Comparison of ENCODE assay signal across 8 cellular contexts in the genomic region with DNA sequence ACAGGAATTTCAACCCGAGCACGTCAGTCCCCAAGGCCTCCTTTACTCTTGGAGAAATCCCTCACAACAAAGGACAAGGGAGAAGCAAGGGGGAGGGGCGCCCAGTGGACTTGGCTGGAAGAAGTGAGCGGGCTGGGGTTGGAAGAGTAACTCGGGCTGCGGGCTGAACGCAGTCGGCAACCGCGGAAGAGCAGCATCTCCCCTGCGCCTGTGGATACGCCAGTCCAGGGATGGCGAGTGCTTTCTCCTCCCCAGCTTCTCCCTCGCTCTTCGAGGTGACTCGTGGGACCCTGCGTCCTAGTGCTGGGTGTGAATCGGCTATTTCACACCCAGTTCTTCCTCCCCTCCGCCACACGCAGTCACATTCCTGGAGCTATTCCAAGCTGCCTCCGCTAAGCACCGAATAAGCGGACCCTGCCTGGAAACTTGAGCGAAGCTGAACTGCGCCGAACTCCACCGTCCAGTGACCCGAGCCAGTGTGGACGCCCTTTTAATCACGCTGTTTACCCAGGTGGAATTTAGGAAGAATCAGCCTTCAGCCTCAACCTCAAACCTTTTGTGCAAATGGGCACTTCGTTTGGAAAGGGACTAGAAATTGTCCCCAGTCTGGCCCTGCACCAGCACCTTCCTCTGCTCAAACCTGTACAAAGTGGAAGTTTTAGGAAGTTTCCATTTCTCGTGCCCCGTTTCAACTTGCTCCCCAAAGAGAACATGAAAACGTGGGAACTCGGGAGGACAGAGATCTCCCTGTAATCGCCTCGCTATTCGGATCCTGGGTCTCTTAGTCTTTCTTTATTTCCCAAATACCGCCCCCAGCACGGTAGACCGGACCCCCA.
DNase-seq lines count a peak whose midpoint lies in the region; ATAC-seq and TF ChIP-seq lines count a peak whose summit lies in the region.

No MANE protein-coding gene starts in this region.

- peaks cover 58% of the 10 kb centered on the region for H3K27me3 Mint-ChIP-seq in nephron (ENCODE audit: low read depth)
- peaks cover 33% of the 10 kb centered on the region for H3K27me3 Mint-ChIP-seq in activated CD4-positive, alpha-beta memory T cell treated with anti-CD3 and anti-CD28 coated beads, Interleukin-2, amount 10 ng/mL, durations not matched to agents 7 days and 5 days

- peak; percentile 9 for ATAC-seq in GM21390 (IDR thresholded peaks at IDR 0.05; ENCODE audit: unreplicated experiment)
- ATAC-seq in HG03460 (IDR thresholded peaks at IDR 0.05; ENCODE audit: unreplicated experiment), result no peak
- ATAC-seq in HG03378 (IDR thresholded peaks at IDR 0.05; ENCODE audit: unreplicated experiment), result no peak

- no peaks in the 10 kb centered on the region for H3K9me3 Mint-ChIP-seq in nephron
- no peaks in the 10 kb centered on the region for H3K9me3 Mint-ChIP-seq in activated CD4-positive, alpha-beta memory T cell treated with anti-CD3 and anti-CD28 coated beads, Interleukin-2, amount 10 ng/mL, durations not matched to agents 7 days and 5 days

- TF ChIP-seq CTCF in RWPE1 (conservative IDR thresholded peaks at IDR 0.05; ENCODE audit: low read depth) (no peak), fibroblast of villous mesenchyme (IDR thresholded peaks at IDR 0.05; ENCODE audit: insufficient read depth, low read depth, low read length) (no peak), nephron (IDR thresholded peaks at IDR 0.05; ENCODE audit: unreplicated experiment in 3 of 3) (no peak)

- H3K27ac ChIP-seq in RWPE1, result no peak overlapping the region

- H3K4me1 Mint-ChIP-seq in nephron, result peaks cover 5% of the 10 kb centered on the region
- H3K4me1 Mint-ChIP-seq in activated CD4-positive, alpha-beta memory T cell treated with anti-CD3 and anti-CD28 coated beads, Interleukin-2, amount 10 ng/mL, durations not matched to agents 7 days and 5 days, result peaks cover 3% of the 10 kb centered on the region

- CTCF ChIA-PET in RWPE1 (lab: Yijun Ruan, JAX), result interaction anchor here (0.6 kb wide), 1 partner anchor 145 kb away, joined by 3 read pairs; no protein-coding TSS in a partner anchor
- CTCF ChIA-PET in activated CD4-positive, alpha-beta memory T cell treated with anti-CD3 and anti-CD28 coated beads, Interleukin-2, amount 10 ng/mL, durations not matched to agents 7 days and 5 days (lab: Charles Lee), result interaction anchor here (0.7 kb wide), 1 partner anchor 14 kb away, joined by 3 read pairs; no protein-coding TSS in a partner anchor

- H3K4me3 Mint-ChIP-seq in nephron, result peak overlapping the region; percentile 83 to 88 (median 86)
- no peak overlapping the region for H3K4me3 Mint-ChIP-seq in activated CD4-positive, alpha-beta memory T cell treated with anti-CD3 and anti-CD28 coated beads, Interleukin-2, amount 10 ng/mL, durations not matched to agents 7 days and 5 days

- DNase-seq in RWPE1 (ENCODE audit: low spot score) (peak; percentile 6), fibroblast of villous mesenchyme (ENCODE audit: low read depth) (peak; percentile 6), NOMO-1 (lab: John Stamatoyannopoulos, UW; ENCODE audit: unreplicated experiment in 2 of 2) (no peak)
- DNase-seq in activated CD4-positive, alpha-beta memory T cell treated with anti-CD3 and anti-CD28 coated beads, Interleukin-2, amount 10 ng/mL, durations not matched to agents 7 days and 5 days, result no peak

- no peaks in the 10 kb centered on the region for H3K36me3 Mint-ChIP-seq in nephron (ENCODE audit: low read depth)
- H3K36me3 Mint-ChIP-seq in activated CD4-positive, alpha-beta memory T cell treated with anti-CD3 and anti-CD28 coated beads, Interleukin-2, amount 10 ng/mL, durations not matched to agents 7 days and 5 days (ENCODE audit: low read depth), result no peaks in the 10 kb centered on the region

- H3K4me3 ChIP-seq in fibroblast of villous mesenchyme (ENCODE audit: low read depth, low read length), result peak overlapping the region; percentile 50

- peak overlapping the region in 1 of 3 experiments; percentile 5 for H3K27ac Mint-ChIP-seq in nephron
- no peak overlapping the region for H3K27ac Mint-ChIP-seq in activated CD4-positive, alpha-beta memory T cell treated with anti-CD3 and anti-CD28 coated beads, Interleukin-2, amount 10 ng/mL, durations not matched to agents 7 days and 5 days

- POLR2A ChIA-PET in RWPE1 (lab: Yijun Ruan, JAX; ENCODE audit: low non-redundant PET), result no interaction called here
- POLR2A ChIA-PET in activated CD4-positive, alpha-beta memory T cell treated with anti-CD3 and anti-CD28 coated beads, Interleukin-2, amount 10 ng/mL, durations not matched to agents 7 days and 5 days (lab: Charles Lee), result no interaction called here

Comparison
In these comparisons a context has a peak if more than half of its experiments do, and no peak if none do; other contexts are left out.
1. DNase-seq: peak in RWPE1 (single experiment) and fibroblast of villous mesenchyme (single experiment); none in NOMO-1 (0 of 2) and activated CD4-positive, alpha-beta memory T cell treated with anti-CD3 and anti-CD28 coated beads, Interleukin-2, amount 10 ng/mL, durations not matched to agents 7 days and 5 days (single experiment).